In genomic region chr10:18145652-18146051, GRCh38 we compare ENCODE assay signal across 17 cellular contexts. TPM values are rescaled to one million over a fixed set of nuclear protein-coding genes. Genes with fewer than 3 reads are reported as not detected.
DNase-seq lines count a peak whose midpoint lies in the region; ATAC-seq and TF ChIP-seq lines count a peak whose summit lies in the region.
"Had no signal": no experiment of that assay in that cellular context is flagged by ENCODE, and none has a peak within 500 bp of the region (broad histone marks: within the 10 kb centered on the region; RNA-seq: fewer than 3 reads in every experiment).

No MANE protein-coding gene starts in this region.

- 55 to 71% methylated on average over 2 of the region's 2 CpGs for WGBS in sigmoid colon, 2 donors

- H3K9me3 Mint-ChIP-seq in WTC11 = no peaks in the 10 kb centered on the region
- H3K9me3 Mint-ChIP-seq: activated naive CD4-positive, alpha-beta T cell treated with anti-CD3 and anti-CD28 coated beads for 36 hours; HFFc6 had no signal

- no peak overlapping the region for H3K4me3 Mint-ChIP-seq in WTC11
- H3K4me3 Mint-ChIP-seq: activated CD4-positive, alpha-beta T cell treated with anti-CD3 and anti-CD28 coated beads for 36 hours; activated naive CD4-positive, alpha-beta T cell treated with anti-CD3 and anti-CD28 coated beads for 36 hours; HFFc6 had no signal

- no peak for TF ChIP-seq EP300 in sigmoid colon (IDR thresholded peaks at IDR 0.05)

- peaks cover 18% of the 10 kb centered on the region for H3K4me1 Mint-ChIP-seq in WTC11

- H3K27ac Mint-ChIP-seq in WTC11 = no peak overlapping the region
- H3K27ac Mint-ChIP-seq: activated CD4-positive, alpha-beta T cell treated with anti-CD3 and anti-CD28 coated beads for 36 hours; activated naive CD4-positive, alpha-beta T cell treated with anti-CD3 and anti-CD28 coated beads for 36 hours; HFFc6 had no signal

- intact Hi-C loops in sigmoid colon (cut with DNase I) = no loop called here

- no peaks in the 10 kb centered on the region for H3K36me3 ChIP-seq in sigmoid colon
- H3K36me3 ChIP-seq: brain microvascular endothelial cell had no signal

- peaks cover 0 to 80% (median 63%) of the 10 kb centered on the region in 4 donors for H3K4me1 ChIP-seq in sigmoid colon

- TF ChIP-seq CTCF in WTC11 (IDR thresholded peaks at IDR 0.05) = no peak
- no peak for TF ChIP-seq CTCF in fibroblast of the aortic adventitia (IDR thresholded peaks at IDR 0.05; ENCODE audit: insufficient read depth, low read length)
- TF ChIP-seq CTCF in sigmoid colon (IDR thresholded peaks at IDR 0.05) = no peak

- POLR2A ChIA-PET in WTC11 (lab: Charles Lee) = interaction anchor here (0.7 kb wide), 1 partner anchor 53 kb away, joined by 6 read pairs; no protein-coding TSS in a partner anchor

- H3K4me3 ChIP-seq in fibroblast of the aortic adventitia (ENCODE audit: low read depth, low read length) = no peak overlapping the region
- no peak overlapping the region for H3K4me3 ChIP-seq in sigmoid colon
- H3K4me3 ChIP-seq: PC-9 had no signal

- peak overlapping the region; percentile 91 to 97 (median 94) for H3K27ac ChIP-seq in sigmoid colon
- H3K27ac ChIP-seq: brain microvascular endothelial cell, PC-9 had no signal

- in situ Hi-C loops in G401 (cut with HindIII; ENCODE audit: low sequenced_read_pairs) = no loop called here

- TF ChIP-seq POLR2A in sigmoid colon (IDR thresholded peaks at IDR 0.05) = no peak

- H3K9me3 ChIP-seq in sigmoid colon = no peaks in the 10 kb centered on the region

- H3K27me3 Mint-ChIP-seq in WTC11 (ENCODE audit: low read depth) = peaks cover 10% of the 10 kb centered on the region

- no peaks in the 10 kb centered on the region for H3K36me3 Mint-ChIP-seq in WTC11

- H3K27me3 ChIP-seq in sigmoid colon = no peaks in the 10 kb centered on the region
- H3K27me3 ChIP-seq: brain microvascular endothelial cell had no signal

- CTCF ChIA-PET in WTC11 (lab: Charles Lee) = interaction anchor here (0.8 kb wide), 1 partner anchor 71 kb away, joined by 3 read pairs; no protein-coding TSS in a partner anchor

- no peak for ATAC-seq in WTC11
- ATAC-seq in GM18873 (IDR thresholded peaks at IDR 0.05; ENCODE audit: low FRiP score, unreplicated experiment) = no peak
- ATAC-seq: activated CD4-positive, alpha-beta T cell treated with anti-CD3 and anti-CD28 coated beads for 36 hours had no signal

- DNase-seq in G401 (ENCODE audit: low spot score) = peak; percentile 17
- DNase-seq in WTC11 (ENCODE audit: low spot score) = no peak
- peak; percentile 79 for DNase-seq in fibroblast of the aortic adventitia (ENCODE audit: low read depth)
- no peak for DNase-seq in sigmoid colon
- no peak for DNase-seq in NCI-H187 treated with DMSO at 0.1 percent for 48 hours (lab: John Stamatoyannopoulos, UW)
- no peak for DNase-seq in HK-2 (ENCODE audit: unreplicated experiment)
- DNase-seq: activated CD4-positive, alpha-beta T cell treated with anti-CD3 and anti-CD28 coated beads for 36 hours; activated naive CD4-positive, alpha-beta T cell treated with anti-CD3 and anti-CD28 coated beads for 36 hours; brain microvascular endothelial cell; HFFc6; MV-4-11; NCI-H69; PC-9; retina; stimulated activated CD4-positive, alpha-beta T cell treated with anti-CD3 and anti-CD28 coated beads, Interleukin-2, amount 100 ng/mL, for 24 hours had no signal

TF ChIP-seq in WTC11, 78 proteins besides CTCF, POLR2A, EP300 and RAD21:
- TF ChIP-seq ZNF263 (CRISPR knock-in tag; IDR thresholded peaks at IDR 0.05; ENCODE audit: low read depth) = peak; percentile 57; the same call in 1 of the 2 replicates
- TF ChIP-seq OVOL2 (CRISPR knock-in tag; IDR thresholded peaks at IDR 0.05; ENCODE audit: borderline replicate concordance) = no peak

RNA-seq across cellular contexts. Expression of gene CACNB2, which starts 5.4 kb away (rescaled TPM):
- not detected in 2 replicates for total RNA-seq in G401 (2014; rRNA removed; shearing (Covaris generic))
- 3.2 to 4.4 TPM (median 3.3 TPM) in 3 replicates for total RNA-seq in WTC11 (2021)
- total RNA-seq in fibroblast of the aortic adventitia (ENCODE audit: low replicate concordance) = 0.82 and 2.1 TPM in 2 replicates
- 10 to 100 TPM; 36.0 to 85.3 (median 66.8) TPM for total RNA-seq in sigmoid colon
- polyA plus RNA-seq in sigmoid colon = 1 to 10 TPM; 1.2 to 4.7 (median 2.4) TPM
- total RNA-seq: activated CD4-positive, alpha-beta T cell treated with anti-CD3 and anti-CD28 coated beads for 36 hours; activated naive CD4-positive, alpha-beta T cell treated with anti-CD3 and anti-CD28 coated beads for 36 hours; HFFc6; lung microvascular endothelial cell; PC-9 had no signal

Comparison
In these comparisons a context has a peak if more than half of its experiments do, and no peak if none do; other contexts are left out.
1. DNase-seq: peak in G401 (single experiment) and fibroblast of the aortic adventitia (single experiment); none in WTC11 (single experiment), sigmoid colon (single experiment), NCI-H187 treated with DMSO at 0.1 percent for 48 hours (single experiment) and HK-2 (single experiment).